In the genomic region with DNA sequence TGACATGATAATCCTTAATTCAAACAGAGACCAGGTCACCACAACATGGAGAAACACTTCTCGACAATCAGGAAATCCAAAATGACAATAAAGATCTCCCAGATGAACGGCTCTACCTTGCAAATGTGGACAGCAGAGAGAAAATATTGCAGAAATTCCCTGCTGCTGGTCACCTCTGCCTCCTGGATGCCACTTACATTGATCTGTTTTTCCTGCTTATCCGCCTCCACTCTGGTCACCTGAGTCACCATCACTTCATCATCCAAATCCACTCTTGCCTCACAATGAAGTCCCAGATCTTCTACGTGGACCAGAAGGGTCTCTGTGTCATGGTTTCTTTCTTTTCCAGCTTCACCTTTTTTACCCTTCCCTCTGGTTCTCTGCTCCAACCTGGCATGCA, we compare ENCODE assay signal across 2 cellular contexts.
TF ChIP-seq lines count a peak whose summit lies in the region.

No MANE protein-coding gene starts in this region.

TF ChIP-seq in liver, 16 proteins besides CTCF, POLR2A, EP300 and RAD21 (continued from another document):
- TF ChIP-seq, protein P1, sequence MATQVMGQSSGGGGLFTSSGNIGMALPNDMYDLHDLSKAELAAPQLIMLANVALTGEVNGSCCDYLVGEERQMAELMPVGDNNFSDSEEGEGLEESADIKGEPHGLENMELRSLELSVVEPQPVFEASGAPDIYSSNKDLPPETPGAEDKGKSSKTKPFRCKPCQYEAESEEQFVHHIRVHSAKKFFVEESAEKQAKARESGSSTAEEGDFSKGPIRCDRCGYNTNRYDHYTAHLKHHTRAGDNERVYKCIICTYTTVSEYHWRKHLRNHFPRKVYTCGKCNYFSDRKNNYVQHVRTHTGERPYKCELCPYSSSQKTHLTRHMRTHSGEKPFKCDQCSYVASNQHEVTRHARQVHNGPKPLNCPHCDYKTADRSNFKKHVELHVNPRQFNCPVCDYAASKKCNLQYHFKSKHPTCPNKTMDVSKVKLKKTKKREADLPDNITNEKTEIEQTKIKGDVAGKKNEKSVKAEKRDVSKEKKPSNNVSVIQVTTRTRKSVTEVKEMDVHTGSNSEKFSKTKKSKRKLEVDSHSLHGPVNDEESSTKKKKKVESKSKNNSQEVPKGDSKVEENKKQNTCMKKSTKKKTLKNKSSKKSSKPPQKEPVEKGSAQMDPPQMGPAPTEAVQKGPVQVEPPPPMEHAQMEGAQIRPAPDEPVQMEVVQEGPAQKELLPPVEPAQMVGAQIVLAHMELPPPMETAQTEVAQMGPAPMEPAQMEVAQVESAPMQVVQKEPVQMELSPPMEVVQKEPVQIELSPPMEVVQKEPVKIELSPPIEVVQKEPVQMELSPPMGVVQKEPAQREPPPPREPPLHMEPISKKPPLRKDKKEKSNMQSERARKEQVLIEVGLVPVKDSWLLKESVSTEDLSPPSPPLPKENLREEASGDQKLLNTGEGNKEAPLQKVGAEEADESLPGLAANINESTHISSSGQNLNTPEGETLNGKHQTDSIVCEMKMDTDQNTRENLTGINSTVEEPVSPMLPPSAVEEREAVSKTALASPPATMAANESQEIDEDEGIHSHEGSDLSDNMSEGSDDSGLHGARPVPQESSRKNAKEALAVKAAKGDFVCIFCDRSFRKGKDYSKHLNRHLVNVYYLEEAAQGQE (IDR thresholded peaks at IDR 0.05) = peak; percentile 2
- TF ChIP-seq FOXA1 (IDR thresholded peaks at IDR 0.05) = no peak

TF ChIP-seq in HepG2, 621 proteins besides CTCF, POLR2A, EP300 and RAD21 (continued from another document):
- TF ChIP-seq, protein P2, sequence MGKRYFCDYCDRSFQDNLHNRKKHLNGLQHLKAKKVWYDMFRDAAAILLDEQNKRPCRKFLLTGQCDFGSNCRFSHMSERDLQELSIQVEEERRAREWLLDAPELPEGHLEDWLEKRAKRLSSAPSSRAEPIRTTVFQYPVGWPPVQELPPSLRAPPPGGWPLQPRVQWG (CRISPR knock-in tag; IDR thresholded peaks at IDR 0.05; ENCODE audit: borderline replicate concordance, low read depth) = no peak
- TF ChIP-seq ZNF501 (CRISPR knock-in tag; IDR thresholded peaks at IDR 0.05) = no peak
- no peak for TF ChIP-seq MIER3 (CRISPR knock-in tag; IDR thresholded peaks at IDR 0.05; ENCODE audit: borderline replicate concordance)
- TF ChIP-seq HNRNPL (IDR thresholded peaks at IDR 0.05; ENCODE audit: low read depth, low read length) = no peak
- no peak for TF ChIP-seq NR2F6 (IDR thresholded peaks at IDR 0.05)
- TF ChIP-seq NR2F6 (CRISPR knock-in tag; IDR thresholded peaks at IDR 0.05) = no peak
- no peak for TF ChIP-seq ZKSCAN1 (IDR thresholded peaks at IDR 0.05; ENCODE audit: low read length)
- no peak for TF ChIP-seq ZNF512B (CRISPR knock-in tag; IDR thresholded peaks at IDR 0.05; ENCODE audit: borderline replicate concordance)
- TF ChIP-seq HCFC1 (IDR thresholded peaks at IDR 0.05; ENCODE audit: low read depth, low read length) = no peak
- no peak for TF ChIP-seq ZNF503 (CRISPR knock-in tag; IDR thresholded peaks at IDR 0.05)
